In the genomic region with DNA sequence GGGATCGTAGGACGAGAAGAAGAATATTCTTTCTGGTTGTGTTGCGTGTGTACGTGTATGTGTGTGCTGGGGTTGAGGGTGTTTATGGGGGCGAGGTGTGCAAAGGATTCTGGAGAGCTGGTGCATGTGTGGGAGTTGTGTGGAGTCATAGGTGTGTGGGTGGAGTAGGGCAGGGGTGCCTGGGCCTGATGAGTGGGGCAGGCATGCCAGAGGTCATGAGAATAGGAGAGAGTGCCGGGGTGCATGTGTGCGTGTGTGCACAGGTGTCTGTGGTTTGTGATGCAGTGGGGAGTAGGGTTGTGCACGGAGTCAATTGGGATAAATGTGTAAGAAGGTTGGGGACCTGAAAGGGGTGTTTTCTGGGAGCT, we compare ENCODE assay signal across 6 cellular contexts. TPM values are rescaled to one million over a fixed set of nuclear protein-coding genes. Genes with fewer than 3 reads are reported as not detected.
DNase-seq lines count a peak whose midpoint lies in the region; ATAC-seq, FAIRE-seq and TF ChIP-seq lines count a peak whose summit lies in the region.

No MANE protein-coding gene starts in this region.

- POLR2A ChIA-PET in Panc1 (lab: Charles Lee) = no interaction called here

- BruUV-seq in Panc1 (replicated peaks; lab: Mats Ljungman, UMichigan) = no TSS peak

- H3K27me3 ChIP-seq in Panc1 (ENCODE audit: control insufficient read depth, insufficient read depth, low read length) (no peaks in the 10 kb centered on the region), duodenal mucosa (ENCODE audit: control insufficient read depth in 1 of 2, insufficient read depth in 2 of 2, low read length in 2 of 2) (no peaks in the 10 kb centered on the region)

- ATAC-seq in Panc1 (0 out of 2 replicates have a peak, but pooled peaks have one; percentile 13), HG03457 (IDR thresholded peaks at IDR 0.05; ENCODE audit: unreplicated experiment) (no peak)

- H3K9me3 ChIP-seq in Panc1 (ENCODE audit: control insufficient read depth, insufficient read depth, low read depth, low read length) (no peaks in the 10 kb centered on the region), duodenal mucosa (ENCODE audit: control insufficient read depth in 1 of 2, low read length in 2 of 2) (no peaks in the 10 kb centered on the region)

- DNase-seq in Panc1 (ENCODE audit: low read depth, low spot score) (no peak), progenitor cell of endocrine pancreas (ENCODE audit: low spot score, unreplicated experiment) (no peak), D721Med (ENCODE audit: insufficient read length, low spot score) (no peak), amniotic stem cell (lab: John Stamatoyannopoulos, UW) (no peak)

- H3K9ac ChIP-seq in duodenal mucosa (ENCODE audit: low read depth in 1 of 2, low read length in 2 of 2) = peak overlapping the region; percentile 18 to 60

- H3K27ac Mint-ChIP-seq in progenitor cell of endocrine pancreas = peak overlapping the region; percentile 48

- no peak for FAIRE-seq in D721Med (lab: Jason Lieb, UNC)

- peak overlapping the region; percentile 61 for H3K4me3 Mint-ChIP-seq in progenitor cell of endocrine pancreas (ENCODE audit: low read depth)

- intact Hi-C loops in Panc1 (cut with micrococcal nuclease; ENCODE audit: unreplicated experiment) = no loop called here

- H3K27ac ChIP-seq in Panc1 (ENCODE audit: low read length) = no peak overlapping the region
- no peak overlapping the region for H3K27ac ChIP-seq in duodenal mucosa (ENCODE audit: low read depth, low read length)

- peak overlapping the region in 1 of 2 experiments; percentile 47; a peak in 3 of 4 replicates for H3K4me3 ChIP-seq in Panc1 (ENCODE audit: low read depth in 2 of 2, low read length in 2 of 2)
- H3K4me3 ChIP-seq in duodenal mucosa (ENCODE audit: low read depth in 1 of 2, low read length in 2 of 2) = peak overlapping the region; percentile 63 to 80

- H3K4me1 ChIP-seq in Panc1 (ENCODE audit: control insufficient read depth, insufficient read depth, low read length) (peaks cover 4% of the 10 kb centered on the region; the same call in 1 of the 2 replicates), duodenal mucosa (ENCODE audit: control insufficient read depth in 1 of 2, insufficient read depth in 2 of 2, low read length in 2 of 2) (peaks cover 5 to 9% of the 10 kb centered on the region in 2 donors)

- H3K36me3 Mint-ChIP-seq in progenitor cell of endocrine pancreas (ENCODE audit: insufficient read depth) = no peaks in the 10 kb centered on the region

- no peaks in the 10 kb centered on the region for H3K36me3 ChIP-seq in Panc1 (ENCODE audit: control insufficient read depth, insufficient read depth, low read length)
- H3K36me3 ChIP-seq in duodenal mucosa (ENCODE audit: control insufficient read depth in 1 of 2, insufficient read depth in 2 of 2, low read length in 2 of 2) = no peaks in the 10 kb centered on the region

- CTCF ChIA-PET in Panc1 (lab: Charles Lee) = no interaction called here

- H3K9me3 Mint-ChIP-seq in progenitor cell of endocrine pancreas (ENCODE audit: low read depth) = no peaks in the 10 kb centered on the region

- H3K27me3 Mint-ChIP-seq in progenitor cell of endocrine pancreas = no peaks in the 10 kb centered on the region

- in situ Hi-C loops in Panc1 (cut with HindIII; ENCODE audit: low pct_unique_long_range_greater_than_20kb, low sequenced_read_pairs) = no loop called here

- peaks cover 8% of the 10 kb centered on the region for H3K4me1 Mint-ChIP-seq in progenitor cell of endocrine pancreas (ENCODE audit: low read depth)

- TF ChIP-seq CTCF in Panc1 (IDR thresholded peaks at IDR 0.05) = no peak
- TF ChIP-seq CTCF in progenitor cell of endocrine pancreas (IDR thresholded peaks at IDR 0.05; ENCODE audit: unreplicated experiment) = no peak
- no peak for TF ChIP-seq CTCF in D721Med (IDR thresholded peaks at IDR 0.05; ENCODE audit: insufficient read depth, missing control alignments)

RNA-seq across cellular contexts. Expression of a gene that starts 0.6 kb away (rescaled TPM):
- total RNA-seq in Panc1 (2021; ENCODE audit: unreplicated experiment) (4.4 TPM), progenitor cell of endocrine pancreas (12.8 and 14.3 TPM in 2 replicates)
- polyA plus RNA-seq in Panc1 (2012; ENCODE audit: insufficient read length) = 4.3 TPM

RNA-seq across cellular contexts. Expression of a gene that starts 13.0 kb away (rescaled TPM):
- total RNA-seq in Panc1 (2021; ENCODE audit: unreplicated experiment) (7.1 TPM), progenitor cell of endocrine pancreas (8.6 and 10.7 TPM in 2 replicates)
- 9.8 TPM for polyA plus RNA-seq in Panc1 (2012; ENCODE audit: insufficient read length)

RNA-seq across cellular contexts. Expression of a gene that starts 20.2 kb away (rescaled TPM):
- total RNA-seq in Panc1 (2021; ENCODE audit: unreplicated experiment) (25.2 TPM), progenitor cell of endocrine pancreas (15.4 and 17.0 TPM in 2 replicates)
- 35.9 TPM for polyA plus RNA-seq in Panc1 (2012; ENCODE audit: insufficient read length)

RNA-seq across cellular contexts. Expression of a gene that starts 20.6 kb away (rescaled TPM):
- 11.2 TPM for total RNA-seq in Panc1 (2021; ENCODE audit: unreplicated experiment)
- 37.0 TPM for polyA plus RNA-seq in Panc1 (2012; ENCODE audit: insufficient read length)
- total RNA-seq in progenitor cell of endocrine pancreas = 15.2 and 16.3 TPM in 2 replicates

RNA-seq across cellular contexts. Expression of a gene that starts 23.3 kb away (rescaled TPM):
- total RNA-seq in Panc1 (2021; ENCODE audit: unreplicated experiment) (42.6 TPM), progenitor cell of endocrine pancreas (4.3 and 5.5 TPM in 2 replicates)
- polyA plus RNA-seq in Panc1 (2012; ENCODE audit: insufficient read length) = 57.9 TPM
